In genomic region chr1:63593303-63593886, GRCh38 we compare ENCODE assay signal across 8 cellular contexts. TPM values are rescaled to one million over a fixed set of nuclear protein-coding genes. Genes with fewer than 3 reads are reported as not detected.
DNase-seq lines count a peak whose midpoint lies in the region; ATAC-seq and TF ChIP-seq lines count a peak whose summit lies in the region.

Gene PGM1, plus strand, starts transcription at chr1:63593411. Its CDS starts 78 bp downstream, at chr1:63593489.

- H3K4me1 ChIP-seq in breast epithelium (no peaks in the 10 kb centered on the region), smooth muscle cell (ENCODE audit: low read depth) (no peaks in the 10 kb centered on the region)

- peaks cover 19% of the 10 kb centered on the region for H3K79me2 ChIP-seq in smooth muscle cell (ENCODE audit: low read depth)

- H3F3A ChIP-seq in smooth muscle cell (ENCODE audit: low read depth), result no peaks in the 10 kb centered on the region

- H3K9me3 ChIP-seq in WERI-Rb-1 (ENCODE audit: severe bottlenecking) (no peaks in the 10 kb centered on the region), breast epithelium (no peaks in the 10 kb centered on the region), smooth muscle cell (replicated peaks; ENCODE audit: low read depth) (no peaks in the 10 kb centered on the region)

- H3K27me3 ChIP-seq in WERI-Rb-1 (ENCODE audit: insufficient read depth, low read depth, severe bottlenecking), result no peaks in the 10 kb centered on the region
- no peaks in the 10 kb centered on the region for H3K27me3 ChIP-seq in breast epithelium
- no peaks in the 10 kb centered on the region for H3K27me3 ChIP-seq in smooth muscle cell (ENCODE audit: low read depth)

- no peaks in the 10 kb centered on the region for H3K36me3 ChIP-seq in WERI-Rb-1
- H3K36me3 ChIP-seq in breast epithelium, result no peaks in the 10 kb centered on the region
- H3K36me3 ChIP-seq in smooth muscle cell (ENCODE audit: low read depth), result no peaks in the 10 kb centered on the region

- peak within 1 kb of the TSS; percentile 92 for H3K4me2 ChIP-seq in smooth muscle cell

- H3K4me3 ChIP-seq in WERI-Rb-1 (ENCODE audit: low read depth, low read length) (peak within 1 kb of the TSS; percentile 91), breast epithelium (peak within 1 kb of the TSS; percentile 78 to 92 (median 82)), smooth muscle cell (peak within 1 kb of the TSS; percentile 97)

- peak; percentile 64 for ATAC-seq in HG02943 (IDR thresholded peaks at IDR 0.05; ENCODE audit: low read depth, unreplicated experiment)

- H3K27ac ChIP-seq in WERI-Rb-1 (peak within 1 kb of the TSS; percentile 80), breast epithelium (peak within 1 kb of the TSS; percentile 97), smooth muscle cell (ENCODE audit: low read depth) (peak within 1 kb of the TSS; percentile 50)

- intact Hi-C loops in breast epithelium (cut with DNase I; ENCODE audit: low total_unique reads), result no loop called here

- H3K9ac ChIP-seq in smooth muscle cell (ENCODE audit: low read depth), result peak within 1 kb of the TSS; percentile 63

- peak within 1 kb of the TSS; percentile 100 for H2AFZ ChIP-seq in smooth muscle cell (ENCODE audit: low read depth)

- TF ChIP-seq CTCF in WERI-Rb-1 (IDR thresholded peaks at IDR 0.05; ENCODE audit: low read depth, low read length) (no peak), breast epithelium (IDR thresholded peaks at IDR 0.05) (no peak), smooth muscle cell (IDR thresholded peaks at IDR 0.05; ENCODE audit: borderline replicate concordance, insufficient read depth, poor library complexity, severe bottlenecking) (no peak)

- DNase-seq in NCI-H1436 (lab: John Stamatoyannopoulos, UW) (peak; percentile 33), NCI-H1436 treated with DMSO at 0.1 percent for 48 hours (lab: John Stamatoyannopoulos, UW) (no peak), NCI-H2029 treated with DMSO at 0.1 percent for 48 hours (lab: John Stamatoyannopoulos, UW) (peak; percentile 47), WERI-Rb-1 (peak; percentile 82), breast epithelium (ENCODE audit: low spot score in 2 of 2) (peak; percentile 61 to 70), iPS-NIHi7 (ENCODE audit: extremely low spot score) (peak; percentile 68), smooth muscle cell (lab: John Stamatoyannopoulos, UW; ENCODE audit: unreplicated experiment) (peak; percentile 55)

- under 1% methylated on average over 52 of the region's 64 CpGs for WGBS in smooth muscle cell (ENCODE audit: low lambda C conversion rate)

- H4K20me1 ChIP-seq in smooth muscle cell (ENCODE audit: low read depth), result peaks cover 20% of the 10 kb centered on the region

- no peak for TF ChIP-seq POLR2A in breast epithelium (IDR thresholded peaks at IDR 0.05)

RNA-seq across cellular contexts. Expression of gene PGM1, which starts in this region (rescaled TPM):
- total RNA-seq in breast epithelium (100 to 1,000 TPM in 1 of 3 donors, 10 to 100 TPM in 2; 59.0 to 130 (median 80.1) TPM), smooth muscle cell (72.7 and 75.3 TPM in 2 replicates)
- 82.6 and 87.6 TPM in 2 replicates for polyA plus RNA-seq in smooth muscle cell
